Comparison of ENCODE assay signal across 9 cellular contexts in genomic region chr6:11042750-11043551, GRCh38. TPM values are rescaled to one million over a fixed set of nuclear protein-coding genes. Genes with fewer than 3 reads are reported as not detected.
DNase-seq lines count a peak whose midpoint lies in the region; ATAC-seq and TF ChIP-seq lines count a peak whose summit lies in the region.
"Had no signal": no experiment of that assay in that cellular context is flagged by ENCODE, and none has a peak within 500 bp of the region (broad histone marks: within the 10 kb centered on the region; RNA-seq: fewer than 3 reads in every experiment).

No MANE protein-coding gene starts in this region.

- no peaks in the 10 kb centered on the region for H3K36me3 ChIP-seq in uterus
- no peaks in the 10 kb centered on the region for H3K36me3 ChIP-seq in Karpas-422 (ENCODE audit: insufficient read depth, low read length)

- H3K4me2 ChIP-seq in Karpas-422 (ENCODE audit: low read depth, low read length, poor library complexity, severe bottlenecking): no peak overlapping the region

- H3K4me3 Mint-ChIP-seq in natural killer cell treated with Interleukin-12 subunit alpha and Interleukin-12 subunit beta and Interleukin-15 and Interleukin-18, amount 100 ng/mL, for 72 hours: peak overlapping the region; percentile 55

- H3K4me1 ChIP-seq in uterus (peaks cover 0 to 5% of the 10 kb centered on the region in 2 donors), Karpas-422 (ENCODE audit: low read length) (no peaks in the 10 kb centered on the region)

- intact Hi-C loops in dorsolateral prefrontal cortex (cut with DNase I): no loop called here
- intact Hi-C loops in uterus (cut with DNase I; ENCODE audit: low total_unique reads): no loop called here

- peaks cover 7% of the 10 kb centered on the region for H3K36me3 Mint-ChIP-seq in natural killer cell treated with Interleukin-12 subunit alpha and Interleukin-12 subunit beta and Interleukin-15 and Interleukin-18, amount 100 ng/mL, for 72 hours

- H3K4me3 ChIP-seq in dorsolateral prefrontal cortex (peak overlapping the region; percentile 19 to 75 (median 58)), uterus (no peak overlapping the region), Karpas-422 (ENCODE audit: low read length) (no peak overlapping the region)

- H3K9me2 ChIP-seq in Karpas-422 (replicated peaks; ENCODE audit: insufficient read depth, low read length): no peaks in the 10 kb centered on the region

- H3K27ac ChIP-seq in dorsolateral prefrontal cortex (no peak overlapping the region), uterus (no peak overlapping the region), Karpas-422 (ENCODE audit: low read length) (no peak overlapping the region)
- H3K27ac ChIP-seq: 22Rv1 had no signal

- no peak overlapping the region for H3K9ac ChIP-seq in Karpas-422 (ENCODE audit: low read length)

- peak in 1 of 2 donors; percentile 33 for ATAC-seq in natural killer cell treated with Interleukin-12 subunit alpha and Interleukin-12 subunit beta and Interleukin-15 and Interleukin-18, amount 100 ng/mL, for 72 hours

- H4K20me1 ChIP-seq in Karpas-422 (ENCODE audit: insufficient read depth, low read depth, low read length): no peaks in the 10 kb centered on the region

- peaks cover 44 to 59% of the 10 kb centered on the region in 2 donors for H3K27me3 Mint-ChIP-seq in natural killer cell treated with Interleukin-12 subunit alpha and Interleukin-12 subunit beta and Interleukin-15 and Interleukin-18, amount 100 ng/mL, for 72 hours

- H3K27me3 ChIP-seq in dorsolateral prefrontal cortex (peaks cover 0 to 69% (median 29%) of the 10 kb centered on the region in 45 donors), uterus (peaks cover 4 to 20% of the 10 kb centered on the region in 2 donors), Karpas-422 (ENCODE audit: low read length) (no peaks in the 10 kb centered on the region)

- DNase-seq in DMS 273 (lab: John Stamatoyannopoulos, UW; ENCODE audit: unreplicated experiment) (peak; percentile 75), DMS 273 treated with DMSO at 0.1 percent for 48 hours (lab: John Stamatoyannopoulos, UW) (no peak), NCI-H2227 treated with DMSO at 0.1 percent for 48 hours (lab: John Stamatoyannopoulos, UW) (peak; percentile 68), dorsolateral prefrontal cortex (no peak), uterus (no peak), Karpas-422 (no peak)
- DNase-seq in natural killer cell treated with Interleukin-12 subunit alpha and Interleukin-12 subunit beta and Interleukin-15 and Interleukin-18, amount 100 ng/mL, for 72 hours (ENCODE audit: low spot score): no peak
- no peak for DNase-seq in activated CD4-positive, CD25-positive, alpha-beta regulatory T cell treated with anti-CD3 and anti-CD28 coated beads, Interleukin-2, amount 50 U/mL, for 72 hours

- H3K9me3 Mint-ChIP-seq in natural killer cell treated with Interleukin-12 subunit alpha and Interleukin-12 subunit beta and Interleukin-15 and Interleukin-18, amount 100 ng/mL, for 72 hours: no peaks in the 10 kb centered on the region

- H3K4me1 Mint-ChIP-seq in natural killer cell treated with Interleukin-12 subunit alpha and Interleukin-12 subunit beta and Interleukin-15 and Interleukin-18, amount 100 ng/mL, for 72 hours (ENCODE audit: low read depth in 2 of 2): peaks cover 6 to 13% of the 10 kb centered on the region in 2 donors

- H2AFZ ChIP-seq in Karpas-422 (ENCODE audit: low read length): no peak overlapping the region

- H3K79me2 ChIP-seq in Karpas-422 (ENCODE audit: low read length): no peaks in the 10 kb centered on the region

- no peaks in the 10 kb centered on the region for H3K9me3 ChIP-seq in uterus
- no peaks in the 10 kb centered on the region for H3K9me3 ChIP-seq in Karpas-422 (ENCODE audit: low read length)

- H3K27ac Mint-ChIP-seq in natural killer cell treated with Interleukin-12 subunit alpha and Interleukin-12 subunit beta and Interleukin-15 and Interleukin-18, amount 100 ng/mL, for 72 hours: no peak overlapping the region

- no peak for TF ChIP-seq POLR2A in uterus (IDR thresholded peaks at IDR 0.05)

- TF ChIP-seq CTCF in dorsolateral prefrontal cortex (IDR thresholded peaks at IDR 0.05 in 54 of 56, conservative IDR thresholded peaks at IDR 0.05 in 2 of 56; ENCODE audit: low read depth in 1 of 56, partially characterized antibody in 56 of 56): no peak
- TF ChIP-seq CTCF in uterus (IDR thresholded peaks at IDR 0.05): no peak

RNA-seq across cellular contexts. Expression of gene ELOVL2, which starts 1.2 kb away (rescaled TPM):
- 10 to 100 TPM in 95 of 120 experiments, 1 to 10 TPM in 25; 5.2 to 32.5 (median 12.4) TPM for total RNA-seq in dorsolateral prefrontal cortex
- total RNA-seq in natural killer cell treated with Interleukin-12 subunit alpha and Interleukin-12 subunit beta and Interleukin-15 and Interleukin-18, amount 100 ng/mL, for 72 hours: not detected
- total RNA-seq in uterus: 1 to 10 TPM in 1 of 4 donors, under 1 TPM in 1, not detected in 2; 0.09 to 3.5 TPM
- total RNA-seq in Karpas-422 (2014; rRNA removed; shearing (Covaris generic); ENCODE audit: low replicate concordance): 0.07 TPM in 1 of 2 replicates, not detected in the other

RNA-seq across cellular contexts. Expression of gene SMIM13, which starts 50.7 kb away (rescaled TPM):
- total RNA-seq in dorsolateral prefrontal cortex: 10 to 100 TPM; 31.0 to 65.1 (median 50.3) TPM
- total RNA-seq in natural killer cell treated with Interleukin-12 subunit alpha and Interleukin-12 subunit beta and Interleukin-15 and Interleukin-18, amount 100 ng/mL, for 72 hours: 10 to 100 TPM; 14.2 to 16.0 TPM
- total RNA-seq in uterus: 10 to 100 TPM in 2 of 4 donors, 1 to 10 TPM in 2; 4.4 to 25.2 (median 11.4) TPM
- total RNA-seq in Karpas-422 (2014; rRNA removed; shearing (Covaris generic); ENCODE audit: low replicate concordance): 6.9 and 8.9 TPM in 2 replicates

Comparison
In these comparisons a context has a peak if more than half of its experiments do, and no peak if none do; other contexts are left out.
1. DNase-seq: peak in DMS 273 (single experiment) and NCI-H2227 treated with DMSO at 0.1 percent for 48 hours (single experiment); none in DMS 273 treated with DMSO at 0.1 percent for 48 hours (single experiment), dorsolateral prefrontal cortex (0 of 10), natural killer cell treated with Interleukin-12 subunit alpha and Interleukin-12 subunit beta and Interleukin-15 and Interleukin-18, amount 100 ng/mL, for 72 hours (single experiment), activated CD4-positive, CD25-positive, alpha-beta regulatory T cell treated with anti-CD3 and anti-CD28 coated beads, Interleukin-2, amount 50 U/mL, for 72 hours (single experiment), uterus (0 of 2) and Karpas-422 (single experiment).
2. H3K4me3 ChIP-seq: peak in dorsolateral prefrontal cortex (59 of 59); none in uterus (0 of 2) and Karpas-422 (single experiment).